In genomic region chr11:60377737-60378136, GRCh38 we compare ENCODE assay signal across 12 cellular contexts. TPM values are rescaled to one million over a fixed set of nuclear protein-coding genes. Genes with fewer than 3 reads are reported as not detected.
A peak's percentile ranks its signal among the peaks of the same experiment; 100 is the strongest.
DNase-seq lines count a peak whose midpoint lies in the region; ATAC-seq and TF ChIP-seq lines count a peak whose summit lies in the region.
"Had no signal": no experiment of that assay in that cellular context is flagged by ENCODE, and none has a peak within 500 bp of the region (broad histone marks: within the 10 kb centered on the region; RNA-seq: fewer than 3 reads in every experiment).

No MANE protein-coding gene starts in this region.

- no peaks in the 10 kb centered on the region for H3K9me3 Mint-ChIP-seq in activated CD4-positive, alpha-beta T cell treated with anti-CD3 and anti-CD28 coated beads for 36 hours (ENCODE audit: low read depth)

- H4K20me1 ChIP-seq in DOHH2 (ENCODE audit: control insufficient read depth, insufficient read depth, low read depth, low read length) (no peaks in the 10 kb centered on the region), OCI-LY7 (ENCODE audit: insufficient read depth, low read length) (no peaks in the 10 kb centered on the region), PC-9 (ENCODE audit: insufficient read depth) (no peaks in the 10 kb centered on the region)

- H3K27me3 Mint-ChIP-seq in activated CD4-positive, alpha-beta T cell treated with anti-CD3 and anti-CD28 coated beads for 36 hours = peaks cover 7% of the 10 kb centered on the region

- peaks cover 35% of the 10 kb centered on the region for H3K4me1 ChIP-seq in DOHH2 (ENCODE audit: control insufficient read depth, low read length)
- H3K4me1 ChIP-seq in OCI-LY7 (ENCODE audit: insufficient read depth, low read length, poor library complexity, severe bottlenecking) = peaks cover 34% of the 10 kb centered on the region
- peaks cover 0 to 6% of the 10 kb centered on the region in 2 donors for H3K4me1 ChIP-seq in lung (ENCODE audit: control insufficient read depth in 2 of 2, insufficient read depth in 2 of 2, low read length in 2 of 2)
- no peaks in the 10 kb centered on the region for H3K4me1 ChIP-seq in PC-9 (replicated peaks; ENCODE audit: insufficient read depth)
- H3K4me1 ChIP-seq in ovary (ENCODE audit: insufficient read depth) = no peaks in the 10 kb centered on the region

- no peak overlapping the region for H3K27ac Mint-ChIP-seq in activated CD4-positive, alpha-beta T cell treated with anti-CD3 and anti-CD28 coated beads for 36 hours

- no peak overlapping the region for H3K4me3 Mint-ChIP-seq in activated CD4-positive, alpha-beta T cell treated with anti-CD3 and anti-CD28 coated beads for 36 hours

- H3K79me2 ChIP-seq in DOHH2 (ENCODE audit: control insufficient read depth, low read length) = no peaks in the 10 kb centered on the region
- no peaks in the 10 kb centered on the region for H3K79me2 ChIP-seq in OCI-LY7 (ENCODE audit: insufficient read depth, low read depth, low read length)
- H3K79me2 ChIP-seq in PC-9 (ENCODE audit: low read depth) = no peaks in the 10 kb centered on the region

- H3K4me3 ChIP-seq in DOHH2 (ENCODE audit: low read length) (peak overlapping the region; percentile 63), OCI-LY7 (ENCODE audit: low read depth, low read length, poor library complexity, severe bottlenecking) (peak overlapping the region; percentile 52), lung (no peak overlapping the region), PC-9 (no peak overlapping the region), ovary (no peak overlapping the region)

- peaks cover 4% of the 10 kb centered on the region for H3K4me1 Mint-ChIP-seq in activated CD4-positive, alpha-beta T cell treated with anti-CD3 and anti-CD28 coated beads for 36 hours

- WGBS in lung, 2 donors = 55 to 77% methylated on average over 2 of the region's 2 CpGs
- 87 to 94% (median 91%) methylated on average over 2 of the region's 2 CpGs for WGBS in ovary, 3 donors

- BruUV-seq in OCI-LY7 (replicated peaks; lab: Mats Ljungman, UMichigan) = no TSS peak
- no TSS peak for BruUV-seq in PC-9 (replicated peaks; lab: Mats Ljungman, UMichigan)

- intact Hi-C loops in OCI-LY7 (cut with micrococcal nuclease; ENCODE audit: unreplicated experiment) = loop anchor here (1.0 to 2.0 kb wide), 2 partner anchors 69 to 78 kb away; partner anchors contain the start of gene MS4A1
- intact Hi-C loops in PC-9 (cut with micrococcal nuclease; ENCODE audit: unreplicated experiment) = no loop called here
- intact Hi-C loops in ovary (cut with DNase I) = no loop called here
- intact Hi-C loops in activated CD4-positive, alpha-beta T cell treated with anti-CD3 and anti-CD28 coated beads for 36 hours (cut with DNase I, micrococcal nuclease) = no loop called here

- H3K27ac ChIP-seq in DOHH2 (ENCODE audit: low read depth, low read length) (peak overlapping the region; percentile 91), OCI-LY7 (ENCODE audit: low read depth, low read length, poor library complexity, severe bottlenecking) (peak overlapping the region; percentile 77), lung (ENCODE audit: low read depth in 1 of 2, low read length in 1 of 2) (peak overlapping the region in 1 of 2 donors; percentile 58), PC-9 (no peak overlapping the region), ovary (no peak overlapping the region)

- H2AFZ ChIP-seq in OCI-LY7 (ENCODE audit: low read length) (peak overlapping the region; percentile 27; the same call in 1 of the 2 replicates), PC-9 (no peak overlapping the region)

- POLR2A ChIA-PET in OCI-LY7 (lab: Charles Lee) (interaction anchor here (0.6 to 2.1 kb wide), 11 partner anchors 10 to 426 kb away, joined by 3 to 15 read pairs (median 6); partner anchors contain the start of gene MS4A1), PC-9 (lab: Charles Lee; ENCODE audit: unreplicated experiment) (no interaction called here)
- POLR2A ChIA-PET in activated CD4-positive, alpha-beta T cell treated with anti-CD3 and anti-CD28 coated beads for 36 hours (lab: Charles Lee) = no interaction called here

- TF ChIP-seq EP300 in ovary (IDR thresholded peaks at IDR 0.05) = no peak

- no peaks in the 10 kb centered on the region for H3K36me3 Mint-ChIP-seq in activated CD4-positive, alpha-beta T cell treated with anti-CD3 and anti-CD28 coated beads for 36 hours (ENCODE audit: low read depth)

- H3K4me2 ChIP-seq in DOHH2 (ENCODE audit: low read length) = peak overlapping the region; percentile 72
- H3K4me2 ChIP-seq in OCI-LY7 (ENCODE audit: low read length) = peak overlapping the region; percentile 83
- no peak overlapping the region for H3K4me2 ChIP-seq in PC-9

- H3F3A ChIP-seq in DOHH2 (ENCODE audit: control insufficient read depth, insufficient read depth) (peaks cover 5% of the 10 kb centered on the region), PC-9 (ENCODE audit: insufficient read depth, low read depth) (no peaks in the 10 kb centered on the region)

- H3K27me3 ChIP-seq in DOHH2 (ENCODE audit: control insufficient read depth, low read length) = no peaks in the 10 kb centered on the region
- H3K27me3 ChIP-seq in lung (ENCODE audit: control insufficient read depth, insufficient read depth) = no peaks in the 10 kb centered on the region
- H3K27me3 ChIP-seq in PC-9 (ENCODE audit: insufficient read depth, low read depth) = peaks cover 39% of the 10 kb centered on the region; the same call in 1 of the 2 replicates
- H3K27me3 ChIP-seq in ovary = no peaks in the 10 kb centered on the region

- no peaks in the 10 kb centered on the region for H3K36me3 ChIP-seq in DOHH2 (ENCODE audit: control insufficient read depth, low read length)
- no peaks in the 10 kb centered on the region for H3K36me3 ChIP-seq in OCI-LY7 (ENCODE audit: insufficient read depth, low read length)
- no peaks in the 10 kb centered on the region for H3K36me3 ChIP-seq in lung (ENCODE audit: control insufficient read depth in 2 of 2, insufficient read depth in 2 of 2, low read length in 2 of 2)
- no peaks in the 10 kb centered on the region for H3K36me3 ChIP-seq in PC-9 (ENCODE audit: low read depth)
- H3K36me3 ChIP-seq in ovary = no peaks in the 10 kb centered on the region

- peak; percentile 80 for DNase-seq in OCI-LY7 (ENCODE audit: low spot score)
- peak; percentile 36 for DNase-seq in lung (ENCODE audit: low spot score)
- DNase-seq in NCI-H2227 treated with DMSO at 0.1 percent for 48 hours (lab: John Stamatoyannopoulos, UW) = no peak
- DNase-seq in PC-9 = no peak
- DNase-seq in ovary = no peak
- no peak for DNase-seq in activated CD4-positive, alpha-beta T cell treated with anti-CD3 and anti-CD28 coated beads for 36 hours
- DNase-seq: NCI-H1417 had no signal

- CTCF ChIA-PET in OCI-LY7 (lab: Charles Lee; ENCODE audit: unreplicated experiment) = interaction anchor here (1.2 kb wide), 1 partner anchor 105 kb away, joined by 3 read pairs; no protein-coding TSS in a partner anchor
- CTCF ChIA-PET in PC-9 (lab: Charles Lee) = no interaction called here
- CTCF ChIA-PET in activated CD4-positive, alpha-beta T cell treated with anti-CD3 and anti-CD28 coated beads for 36 hours (lab: Charles Lee) = interaction anchor here (0.7 kb wide), 1 partner anchor 15 kb away, joined by 4 read pairs; no protein-coding TSS in a partner anchor

- H3K9me2 ChIP-seq in DOHH2 (replicated peaks; ENCODE audit: control insufficient read depth, low read length) = no peaks in the 10 kb centered on the region
- H3K9me2 ChIP-seq in OCI-LY7 (ENCODE audit: insufficient read depth, low read length) = no peaks in the 10 kb centered on the region
- no peaks in the 10 kb centered on the region for H3K9me2 ChIP-seq in PC-9 (ENCODE audit: insufficient read depth)

- no peak for TF ChIP-seq CTCF in DOHH2 (IDR thresholded peaks at IDR 0.05; ENCODE audit: low read depth, low read length, poor library complexity, severe bottlenecking)
- TF ChIP-seq CTCF in OCI-LY7 (conservative IDR thresholded peaks at IDR 0.05; ENCODE audit: low read length) = no peak
- no peak for TF ChIP-seq CTCF in lung (IDR thresholded peaks at IDR 0.05; ENCODE audit: control extremely low read depth, extremely low read depth)
- TF ChIP-seq CTCF in PC-9 (conservative IDR thresholded peaks at IDR 0.05) = no peak
- TF ChIP-seq CTCF in ovary (IDR thresholded peaks at IDR 0.05) = no peak

- no peaks in the 10 kb centered on the region for H3K9me3 ChIP-seq in DOHH2 (ENCODE audit: control insufficient read depth, insufficient read depth, low read length)
- no peaks in the 10 kb centered on the region for H3K9me3 ChIP-seq in OCI-LY7 (ENCODE audit: low read length)
- H3K9me3 ChIP-seq in lung (ENCODE audit: control insufficient read depth in 2 of 2, insufficient read depth in 1 of 2, low read length in 1 of 2) = peaks cover 0 to 2% of the 10 kb centered on the region in 2 donors
- no peaks in the 10 kb centered on the region for H3K9me3 ChIP-seq in PC-9 (ENCODE audit: insufficient read depth, low read depth)
- H3K9me3 ChIP-seq in ovary = no peaks in the 10 kb centered on the region

- ATAC-seq in GM21619 (IDR thresholded peaks at IDR 0.05; ENCODE audit: unreplicated experiment) (peak; percentile 44), lung (ENCODE audit: insufficient read depth, low FRiP score) (peak; percentile 63)
- ATAC-seq in activated CD4-positive, alpha-beta T cell treated with anti-CD3 and anti-CD28 coated beads for 36 hours = no peak

- no peak for TF ChIP-seq POLR2A in ovary (IDR thresholded peaks at IDR 0.05)

RNA-seq across cellular contexts. Expression of gene MS4A7, which starts 0.6 kb away (rescaled TPM):
- total RNA-seq in OCI-LY7 (2014; rRNA removed; shearing (Covaris generic)) = 0.26 and 0.54 TPM in 2 replicates
- total RNA-seq in OCI-LY7 (2022) = 1.1 and 2.4 TPM in 2 replicates
- total RNA-seq in lung = 100 to 1,000 TPM in 1 of 2 donors, 10 to 100 TPM in 1; 27.7 to 111 TPM
- 10 to 100 TPM; 46.5 to 50.6 TPM for polyA plus RNA-seq in lung
- total RNA-seq in PC-9 (2021) = not detected in 2 replicates
- total RNA-seq in ovary = 10 to 100 TPM in 5 of 7 donors, 1 to 10 TPM in 2; 5.9 to 30.1 (median 11.6) TPM
- 10 to 100 TPM in 1 of 2 donors, 1 to 10 TPM in 1; 5.4 to 38.2 TPM for polyA plus RNA-seq in ovary
- not detected for total RNA-seq in activated CD4-positive, alpha-beta T cell treated with anti-CD3 and anti-CD28 coated beads for 36 hours
- polyA plus RNA-seq: BJ, keratinocyte had no signal

RNA-seq across cellular contexts. Expression of gene MS4A14, which starts 18.5 kb away (rescaled TPM):
- total RNA-seq in OCI-LY7 (2014; rRNA removed; shearing (Covaris generic)) = 0.15 TPM in 1 of 2 replicates, not detected in the other
- total RNA-seq in OCI-LY7 (2022) (0.18 TPM in 1 of 2 replicates, not detected in the other), lung (1 to 10 TPM in 1 of 2 donors, under 1 TPM in 1; 0.88 to 4.4 TPM), PC-9 (2021) (not detected in 2 replicates), ovary (1 to 10 TPM in 2 of 7 donors, under 1 TPM in 5; 0.10 to 1.3 (median 0.82) TPM)
- polyA plus RNA-seq in lung (1 to 10 TPM; 1.4 to 8.6 TPM), ovary (1 to 10 TPM in 1 of 2 donors, under 1 TPM in 1; 0.22 to 2.1 TPM)
- total RNA-seq in activated CD4-positive, alpha-beta T cell treated with anti-CD3 and anti-CD28 coated beads for 36 hours = not detected
- total RNA-seq: cerebellum had no signal
- polyA plus RNA-seq: BJ, keratinocyte had no signal

RNA-seq across cellular contexts. Expression of gene MS4A6E, which starts 50.7 kb away (rescaled TPM):
- not detected in 2 replicates for total RNA-seq in OCI-LY7 (2014; rRNA removed; shearing (Covaris generic))
- not detected in 2 replicates for total RNA-seq in OCI-LY7 (2022)
- total RNA-seq in lung = 1 to 10 TPM in 1 of 2 donors, not detected in 1; 2.6 TPM
- 1 to 10 TPM in 1 of 2 donors, under 1 TPM in 1; 0.63 to 1.0 TPM for polyA plus RNA-seq in lung
- total RNA-seq in PC-9 (2021) = not detected in 2 replicates
- total RNA-seq in ovary = 1 to 10 TPM in 1 of 7 donors, not detected in 6; 1.3 TPM
- polyA plus RNA-seq in ovary = not detected
- not detected for total RNA-seq in activated CD4-positive, alpha-beta T cell treated with anti-CD3 and anti-CD28 coated beads for 36 hours
- total RNA-seq: cerebellum had no signal
- polyA plus RNA-seq: BJ, keratinocyte had no signal

RNA-seq across cellular contexts. Expression of gene MS4A5, which starts 51.6 kb away (rescaled TPM):
- not detected in 2 replicates for total RNA-seq in OCI-LY7 (2014; rRNA removed; shearing (Covaris generic))
- total RNA-seq in OCI-LY7 (2022) = not detected in 2 replicates
- total RNA-seq in lung = not detected
- polyA plus RNA-seq in lung = not detected
- not detected in 2 replicates for total RNA-seq in PC-9 (2021)
- not detected for total RNA-seq in ovary
- polyA plus RNA-seq in ovary = not detected
- total RNA-seq in activated CD4-positive, alpha-beta T cell treated with anti-CD3 and anti-CD28 coated beads for 36 hours = not detected
- total RNA-seq: cerebellum had no signal
- polyA plus RNA-seq: BJ, keratinocyte had no signal

Comparison
In these comparisons a context has a peak if more than half of its experiments do, and no peak if none do; other contexts are left out.
1. H3K27ac ChIP-seq: peak in DOHH2 (single experiment) and OCI-LY7 (single experiment); none in PC-9 (single experiment) and ovary (0 of 2).
2. H3K4me3 ChIP-seq: peak in DOHH2 (single experiment) and OCI-LY7 (single experiment); none in lung (single experiment), PC-9 (single experiment) and ovary (single experiment).
3. DNase-seq: peak in OCI-LY7 (single experiment) and lung (single experiment); none in NCI-H2227 treated with DMSO at 0.1 percent for 48 hours (single experiment), PC-9 (0 of 2), ovary (0 of 5) and activated CD4-positive, alpha-beta T cell treated with anti-CD3 and anti-CD28 coated beads for 36 hours (single experiment).